25 cellular contexts compared by ENCODE assay signal in the genomic region with DNA sequence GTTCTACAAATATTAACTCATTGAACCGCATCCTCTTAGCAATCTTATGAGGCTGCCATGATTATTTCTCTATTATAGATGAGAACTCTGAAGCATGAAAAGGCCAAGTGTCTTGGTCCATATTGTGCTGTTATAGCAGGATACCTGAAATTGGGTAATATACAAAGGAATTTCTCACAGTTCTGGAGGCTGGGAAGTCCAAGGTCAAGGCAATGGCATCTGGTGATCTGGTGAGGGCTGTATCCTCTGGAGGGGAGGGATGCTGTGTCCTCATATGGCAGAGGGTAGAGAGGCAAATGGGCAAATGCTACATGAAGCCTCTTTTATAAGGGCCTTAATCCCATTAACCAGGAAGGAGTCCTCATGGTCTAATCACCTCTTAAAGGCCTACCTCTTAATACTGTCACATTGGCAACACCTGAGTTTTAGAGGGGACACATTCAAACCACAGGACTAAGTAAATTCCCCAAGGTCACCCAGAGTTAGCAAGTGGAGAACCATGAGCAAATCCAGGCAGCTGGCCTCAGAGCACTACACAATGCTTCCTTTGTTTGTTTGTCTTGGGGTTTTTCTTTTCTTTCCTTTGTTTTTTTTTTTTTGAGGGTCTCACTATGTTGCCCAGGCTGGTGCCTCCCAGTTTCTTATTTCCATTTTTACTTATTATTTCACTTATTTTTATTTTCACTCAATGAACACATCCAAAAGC. TPM values are rescaled to one million over a fixed set of nuclear protein-coding genes. Genes with fewer than 3 reads are reported as not detected.
"Had no signal": no experiment of that assay in that cellular context is flagged by ENCODE, and none has a peak within 500 bp of the region (broad histone marks: within the 10 kb centered on the region; RNA-seq: fewer than 3 reads in every experiment).

No MANE protein-coding gene starts in this region.

- H3K36me3 Mint-ChIP-seq: naive thymus-derived CD8-positive, alpha-beta T cell; stimulated activated memory B cell treated with anti-CD40 and anti-IgM and Interleukin-4, amounts not matched to agents 10 μg/mL and 1 μg/mL and 100 μg/mL, for 72 hours; type B pancreatic cell had no signal

- H3K4me3 ChIP-seq: gastrocnemius medialis, lower lobe of right lung, prostate gland, right atrium auricular region, skin epidermis, spleen, testis, tibial artery had no signal

- H3K9me3 ChIP-seq: gastrocnemius medialis, lower lobe of right lung, prostate gland, right atrium auricular region, spleen, testis, tibial artery had no signal

- H3K27me3 Mint-ChIP-seq: naive thymus-derived CD8-positive, alpha-beta T cell; stimulated activated memory B cell treated with anti-CD40 and anti-IgM and Interleukin-4, amounts not matched to agents 10 μg/mL and 1 μg/mL and 100 μg/mL, for 72 hours; type B pancreatic cell had no signal

- H3K36me3 ChIP-seq: gastrocnemius medialis, lower lobe of right lung, prostate gland, right atrium auricular region, spleen, tibial artery had no signal

- H3K4me1 ChIP-seq: gastrocnemius medialis, lower lobe of right lung, prostate gland, right atrium auricular region, spleen, testis, tibial artery had no signal

- H3K27ac Mint-ChIP-seq: dendritic cell treated with granulocyte-macrophage colony-stimulating factor and Interleukin-4, amounts not matched to agents 40 ng/mL and 50 ng/mL, for 4 days; endodermal cell; naive thymus-derived CD8-positive, alpha-beta T cell; nephron progenitor cell; stimulated activated memory B cell treated with anti-CD40 and anti-IgM and Interleukin-4, amounts not matched to agents 10 μg/mL and 1 μg/mL and 100 μg/mL, for 72 hours; type B pancreatic cell had no signal

- H3K9me3 Mint-ChIP-seq: dendritic cell treated with granulocyte-macrophage colony-stimulating factor and Interleukin-4, amounts not matched to agents 40 ng/mL and 50 ng/mL, for 4 days; stimulated activated memory B cell treated with anti-CD40 and anti-IgM and Interleukin-4, amounts not matched to agents 10 μg/mL and 1 μg/mL and 100 μg/mL, for 72 hours; type B pancreatic cell had no signal

- H3K4me1 Mint-ChIP-seq: naive thymus-derived CD8-positive, alpha-beta T cell; stimulated activated memory B cell treated with anti-CD40 and anti-IgM and Interleukin-4, amounts not matched to agents 10 μg/mL and 1 μg/mL and 100 μg/mL, for 72 hours had no signal

- FAIRE-seq: keratinocyte had no signal

- H3K27ac ChIP-seq: epithelial cell of prostate, gastrocnemius medialis, lower lobe of right lung, prostate gland, right atrium auricular region, skin epidermis, spleen, testis, tibial artery had no signal

- DNase-seq: effector CD8-positive, alpha-beta T cell; endodermal cell; foreskin fibroblast; gastrocnemius medialis; head of caudate nucleus; left ventricle myocardium superior; lower lobe of right lung; naive thymus-derived CD8-positive, alpha-beta T cell; nephron progenitor cell; nucleus accumbens; spleen; stimulated activated CD4-positive, alpha-beta T cell treated with anti-CD3 and anti-CD28 coated beads, Interleukin-4, amount 100 ng/mL, for 4 hours; stimulated activated naive CD8-positive, alpha-beta T cell treated with anti-CD3 and anti-CD28 coated beads, Interleukin-15, Interleukin-2, amounts not matched to agents 100 U/mL and 50 U/mL, for 24 hours; substantia nigra; testis; tibial artery had no signal

- H3K4me3 Mint-ChIP-seq: dendritic cell treated with granulocyte-macrophage colony-stimulating factor and Interleukin-4, amounts not matched to agents 40 ng/mL and 50 ng/mL, for 4 days; endodermal cell; naive thymus-derived CD8-positive, alpha-beta T cell; nephron progenitor cell; stimulated activated memory B cell treated with anti-CD40 and anti-IgM and Interleukin-4, amounts not matched to agents 10 μg/mL and 1 μg/mL and 100 μg/mL, for 72 hours; type B pancreatic cell had no signal

- H3K27me3 ChIP-seq: gastrocnemius medialis, right atrium auricular region, spleen, testis, tibial artery had no signal

RNA-seq across cellular contexts. Expression of a gene that starts 59.1 kb away (rescaled TPM):
- total RNA-seq: mesenteric fat pad had no signal
